In genomic region chr6:136647363-136647763, GRCh38 we compare ENCODE assay signal across 8 cellular contexts.
DNase-seq lines count a peak whose midpoint lies in the region; ATAC-seq and TF ChIP-seq lines count a peak whose summit lies in the region.

No MANE protein-coding gene starts in this region.

- H3F3A ChIP-seq in MM.1S (ENCODE audit: insufficient read depth, low read length), result no peaks in the 10 kb centered on the region

- H3K9ac ChIP-seq in MM.1S (ENCODE audit: low read length), result no peak overlapping the region

- POLR2A ChIA-PET in activated CD4-positive, alpha-beta memory T cell treated with anti-CD3 and anti-CD28 coated beads, Interleukin-2, amount 10 ng/mL, durations not matched to agents 7 days and 5 days (lab: Charles Lee), result interaction anchor here (0.6 to 10.6 kb wide), 6 partner anchors 71 to 176 kb away, joined by 3 to 237 read pairs (median 4); partner anchors contain the start of genes MAP3K5 and PEX7

- H3K27ac ChIP-seq in MM.1S (ENCODE audit: low read length), result no peak overlapping the region

- no peaks in the 10 kb centered on the region for H3K9me2 ChIP-seq in MM.1S (replicated peaks; ENCODE audit: insufficient read depth, low read length)

- no peaks in the 10 kb centered on the region for H3K27me3 Mint-ChIP-seq in activated CD4-positive, alpha-beta memory T cell treated with anti-CD3 and anti-CD28 coated beads, Interleukin-2, amount 10 ng/mL, durations not matched to agents 7 days and 5 days
- no peaks in the 10 kb centered on the region for H3K27me3 Mint-ChIP-seq in progenitor cell of endocrine pancreas

- no peaks in the 10 kb centered on the region for H3K9me3 ChIP-seq in MM.1S (replicated peaks; ENCODE audit: insufficient read depth, low read length)

- no peaks in the 10 kb centered on the region for H3K79me2 ChIP-seq in MM.1S (ENCODE audit: low read length)

- no peak overlapping the region for H3K4me3 ChIP-seq in MM.1S (ENCODE audit: low read length)

- peaks cover 8% of the 10 kb centered on the region for H3K4me1 Mint-ChIP-seq in activated CD4-positive, alpha-beta memory T cell treated with anti-CD3 and anti-CD28 coated beads, Interleukin-2, amount 10 ng/mL, durations not matched to agents 7 days and 5 days
- no peaks in the 10 kb centered on the region for H3K4me1 Mint-ChIP-seq in progenitor cell of endocrine pancreas (ENCODE audit: low read depth)

- peak; percentile 64 for DNase-seq in activated CD4-positive, alpha-beta memory T cell treated with anti-CD3 and anti-CD28 coated beads, Interleukin-2, amount 10 ng/mL, durations not matched to agents 7 days and 5 days
- DNase-seq in germinal center (ENCODE audit: low spot score) (peak; percentile 3), MM.1S (no peak), dedifferentiated amniotic fluid mesenchymal stem cell (ENCODE audit: extremely low spot score) (no peak), progenitor cell of endocrine pancreas (ENCODE audit: low spot score, unreplicated experiment) (no peak)
- DNase-seq in stimulated activated CD4-positive, alpha-beta T cell treated with anti-CD3 and anti-CD28 coated beads, TNF-alpha, amount 100 ng/mL, for 4 hours (ENCODE audit: low read depth in 3 of 3), result peak; percentile 8 to 39 (median 17)

- CTCF ChIA-PET in activated CD4-positive, alpha-beta memory T cell treated with anti-CD3 and anti-CD28 coated beads, Interleukin-2, amount 10 ng/mL, durations not matched to agents 7 days and 5 days (lab: Charles Lee), result interaction anchor here (0.6 to 17.1 kb wide), 6 partner anchors 14 to 147 kb away, joined by 3 to 600 read pairs (median 4); partner anchors contain the start of gene MAP3K5

- no peak overlapping the region for H3K4me3 Mint-ChIP-seq in activated CD4-positive, alpha-beta memory T cell treated with anti-CD3 and anti-CD28 coated beads, Interleukin-2, amount 10 ng/mL, durations not matched to agents 7 days and 5 days
- no peak overlapping the region for H3K4me3 Mint-ChIP-seq in progenitor cell of endocrine pancreas (ENCODE audit: low read depth)

- H3K36me3 ChIP-seq in MM.1S (replicated peaks; ENCODE audit: insufficient read depth, low read length), result no peaks in the 10 kb centered on the region

- no peaks in the 10 kb centered on the region for H4K20me1 ChIP-seq in MM.1S (ENCODE audit: insufficient read depth, low read length)

- no peak for TF ChIP-seq CTCF in MM.1S (IDR thresholded peaks at IDR 0.05; ENCODE audit: low read length)
- TF ChIP-seq CTCF in progenitor cell of endocrine pancreas (IDR thresholded peaks at IDR 0.05; ENCODE audit: unreplicated experiment), result no peak

- no peaks in the 10 kb centered on the region for H3K27me3 ChIP-seq in MM.1S (replicated peaks; ENCODE audit: insufficient read depth, low read length)

- H2AFZ ChIP-seq in MM.1S (ENCODE audit: low read length), result no peak overlapping the region

- peaks cover 9% of the 10 kb centered on the region; the same call in 1 of the 2 replicates for H3K4me1 ChIP-seq in MM.1S (ENCODE audit: low read length)

- peaks cover 15% of the 10 kb centered on the region for H3K36me3 Mint-ChIP-seq in activated CD4-positive, alpha-beta memory T cell treated with anti-CD3 and anti-CD28 coated beads, Interleukin-2, amount 10 ng/mL, durations not matched to agents 7 days and 5 days (ENCODE audit: low read depth)
- H3K36me3 Mint-ChIP-seq in progenitor cell of endocrine pancreas (ENCODE audit: insufficient read depth), result no peaks in the 10 kb centered on the region

- no peak overlapping the region for H3K4me2 ChIP-seq in MM.1S (ENCODE audit: low read depth, low read length)

- H3K9me3 Mint-ChIP-seq in activated CD4-positive, alpha-beta memory T cell treated with anti-CD3 and anti-CD28 coated beads, Interleukin-2, amount 10 ng/mL, durations not matched to agents 7 days and 5 days, result no peaks in the 10 kb centered on the region
- H3K9me3 Mint-ChIP-seq in progenitor cell of endocrine pancreas (ENCODE audit: low read depth), result no peaks in the 10 kb centered on the region

- ATAC-seq in GM18873 (IDR thresholded peaks at IDR 0.05; ENCODE audit: low FRiP score, unreplicated experiment), result peak; percentile 57
- peak; percentile 57 for ATAC-seq in HG03045 (IDR thresholded peaks at IDR 0.05; ENCODE audit: unreplicated experiment)

- H3K27ac Mint-ChIP-seq in activated CD4-positive, alpha-beta memory T cell treated with anti-CD3 and anti-CD28 coated beads, Interleukin-2, amount 10 ng/mL, durations not matched to agents 7 days and 5 days, result no peak overlapping the region
- H3K27ac Mint-ChIP-seq in progenitor cell of endocrine pancreas, result no peak overlapping the region

Comparison
In these comparisons a context has a peak if more than half of its experiments do, and no peak if none do; other contexts are left out.
1. DNase-seq: peak in activated CD4-positive, alpha-beta memory T cell treated with anti-CD3 and anti-CD28 coated beads, Interleukin-2, amount 10 ng/mL, durations not matched to agents 7 days and 5 days (single experiment), germinal center (single experiment) and stimulated activated CD4-positive, alpha-beta T cell treated with anti-CD3 and anti-CD28 coated beads, TNF-alpha, amount 100 ng/mL, for 4 hours (3 of 3); none in MM.1S (single experiment), dedifferentiated amniotic fluid mesenchymal stem cell (single experiment) and progenitor cell of endocrine pancreas (single experiment).